8 cellular contexts compared by ENCODE assay signal in genomic region chr12:54725233-54725843, GRCh38.
DNase-seq lines count a peak whose midpoint lies in the region; ATAC-seq and TF ChIP-seq lines count a peak whose summit lies in the region.

No MANE protein-coding gene starts in this region.

- ATAC-seq in Right ventricle myocardium inferior (peak; percentile 26), upper lobe of right lung (peak; percentile 37), HG02870 (IDR thresholded peaks at IDR 0.05; ENCODE audit: unreplicated experiment) (no peak)

- H3K27me3 ChIP-seq in OCI-LY3 (ENCODE audit: low read depth, low read length) (0 out of 2 replicates have a peak, but pooled peaks cover 5% of the 10 kb centered on the region), upper lobe of right lung (no peaks in the 10 kb centered on the region)

- intact Hi-C loops in Right ventricle myocardium inferior (cut with DNase I): loop anchor here (5.0 kb wide), 1 partner anchor 232 kb away; no protein-coding TSS in a partner anchor
- intact Hi-C loops in cardiac septum (cut with DNase I): no loop called here
- intact Hi-C loops in upper lobe of right lung (cut with DNase I): no loop called here

- H3K36me3 ChIP-seq in OCI-LY3 (replicated peaks; ENCODE audit: low read depth, low read length) (no peaks in the 10 kb centered on the region), upper lobe of right lung (no peaks in the 10 kb centered on the region)

- no peak overlapping the region for H3K9ac ChIP-seq in OCI-LY3 (ENCODE audit: low read length)

- H4K20me1 ChIP-seq in OCI-LY3 (ENCODE audit: insufficient read depth, low read length): no peaks in the 10 kb centered on the region

- H3K9me3 ChIP-seq in OCI-LY3 (ENCODE audit: insufficient read depth, low read length) (no peaks in the 10 kb centered on the region), upper lobe of right lung (no peaks in the 10 kb centered on the region)

- TF ChIP-seq CTCF in OCI-LY3 (IDR thresholded peaks at IDR 0.05; ENCODE audit: low read depth, low read length) (peak; percentile 58), upper lobe of right lung (IDR thresholded peaks at IDR 0.05) (peak; percentile 34)

- H3K79me2 ChIP-seq in OCI-LY3 (ENCODE audit: low read length): no peaks in the 10 kb centered on the region

- H2AFZ ChIP-seq in OCI-LY3 (ENCODE audit: low read depth, low read length): peak overlapping the region; percentile 65; the same call in 1 of the 2 replicates

- no peak overlapping the region for H3K4me3 ChIP-seq in OCI-LY3 (ENCODE audit: low read length)
- no peak overlapping the region for H3K4me3 ChIP-seq in upper lobe of right lung

- peaks cover 5% of the 10 kb centered on the region for H3K4me1 ChIP-seq in OCI-LY3 (ENCODE audit: low read length)
- H3K4me1 ChIP-seq in upper lobe of right lung: no peaks in the 10 kb centered on the region

- DNase-seq in Right ventricle myocardium inferior (ENCODE audit: missing footprints): no peak
- no peak for DNase-seq in cardiac septum (ENCODE audit: low spot score)
- DNase-seq in foreskin melanocyte: peak; percentile 9
- no peak for DNase-seq in upper lobe of right lung
- no peak for DNase-seq in activated effector memory CD4-positive, alpha-beta T cell treated with anti-CD3 and anti-CD28 coated beads, Interleukin-2, amount 50 U/mL, for 16 hours
- no peak for DNase-seq in NCI-H345 treated with DMSO at 0.1 percent for 48 hours (lab: John Stamatoyannopoulos, UW; ENCODE audit: unreplicated experiment)

- peak overlapping the region; percentile 25 for H3K4me2 ChIP-seq in OCI-LY3 (ENCODE audit: low read length)

- H3K27ac ChIP-seq in OCI-LY3 (ENCODE audit: low read length) (no peak overlapping the region), upper lobe of right lung (no peak overlapping the region)
